Comparison of ENCODE assay signal across 1 cellular context in genomic region chr4:143091862-143092261, GRCh38.
TF ChIP-seq lines count a peak whose summit lies in the region.

No MANE protein-coding gene starts in this region.

TF ChIP-seq in GM23338, 12 proteins besides CTCF, POLR2A, EP300 and RAD21 (continued from another document):
- TF ChIP-seq ZNF462 (CRISPR knock-in tag; IDR thresholded peaks at IDR 0.05), result no peak
